In the genomic region with DNA sequence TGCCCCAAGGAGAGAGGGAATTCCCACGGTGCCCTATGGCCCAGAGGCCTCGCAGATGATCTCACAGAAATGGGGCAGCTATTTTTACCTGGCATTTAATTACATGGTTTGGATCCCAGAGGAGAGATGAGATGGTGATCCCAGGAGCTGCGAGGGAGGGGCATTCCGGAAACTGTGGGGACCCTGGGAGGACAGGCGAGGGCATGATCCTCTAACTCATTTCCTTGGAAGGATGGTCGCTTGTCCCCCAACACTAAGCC, we compare ENCODE assay signal across 20 cellular contexts.
"Had no signal": no experiment of that assay in that cellular context is flagged by ENCODE, and none has a peak within 500 bp of the region (broad histone marks: within the 10 kb centered on the region; RNA-seq: fewer than 3 reads in every experiment).

No MANE protein-coding gene starts in this region.

- H3K27me3 ChIP-seq: body of pancreas, thyroid gland had no signal

- H3K4me3 ChIP-seq: body of pancreas, left lung, lower lobe of right lung, stomach, thyroid gland had no signal

- H3K27ac ChIP-seq: body of pancreas, left lung, lower lobe of right lung, stomach, thyroid gland had no signal

- ATAC-seq: activated CD4-positive, alpha-beta T cell treated with anti-CD3 and anti-CD28 coated beads for 36 hours; activated naive CD4-positive, alpha-beta T cell treated with anti-CD3 and anti-CD28 coated beads, Interleukin-2, amount 50 U/mL, for 72 hours; activated T-cell treated with anti-CD3 and anti-CD28 coated beads, Interleukin-2, amount 50 U/mL, for 72 hours; body of pancreas; natural killer cell treated with Interleukin-12 subunit alpha and Interleukin-12 subunit beta and Interleukin-15 and Interleukin-18, amount 100 ng/mL, for 72 hours; sciatic nerve; stimulated activated effector memory CD8-positive, alpha-beta T cell treated with anti-CD3 and anti-CD28 coated beads, Interleukin-12 subunit alpha, Interleukin-12 subunit beta, amount 100 ng/mL, for 72 hours had no signal

- H3K36me3 Mint-ChIP-seq: activated naive CD4-positive, alpha-beta T cell treated with anti-CD3 and anti-CD28 coated beads, Interleukin-2, amount 50 U/mL, for 72 hours; natural killer cell treated with Interleukin-12 subunit alpha and Interleukin-12 subunit beta and Interleukin-15 and Interleukin-18, amount 100 ng/mL, for 72 hours had no signal

- H3K4me1 ChIP-seq: lower lobe of right lung, thyroid gland had no signal

- DNase-seq: activated CD4-positive, alpha-beta T cell treated with anti-CD3 and anti-CD28 coated beads for 36 hours; activated CD4-positive, alpha-beta T cell treated with anti-CD3 and anti-CD28 coated beads, Interleukin-2, amount 50 U/mL, for 4 hours; activated CD4-positive, CD25-positive, alpha-beta regulatory T cell; activated naive CD4-positive, alpha-beta T cell; activated T-cell treated with anti-CD3 and anti-CD28 coated beads for 4 hours; activated T-cell treated with anti-CD3 and anti-CD28 coated beads, Interleukin-2, amount 50 U/mL, for 72 hours; body of pancreas; effector CD8-positive, alpha-beta T cell; glutamatergic neuron; left lung; lower lobe of right lung; small intestine; stimulated activated CD4-positive, alpha-beta T cell treated with anti-CD3 and anti-CD28 coated beads, Interleukin-4, amount 100 ng/mL, for 24 hours; stomach had no signal

- H3K9me3 Mint-ChIP-seq: activated naive CD4-positive, alpha-beta T cell treated with anti-CD3 and anti-CD28 coated beads, Interleukin-2, amount 50 U/mL, for 72 hours; activated T-cell treated with anti-CD3 and anti-CD28 coated beads, Interleukin-2, amount 50 U/mL, for 72 hours; natural killer cell treated with Interleukin-12 subunit alpha and Interleukin-12 subunit beta and Interleukin-15 and Interleukin-18, amount 100 ng/mL, for 72 hours; stimulated activated effector memory CD8-positive, alpha-beta T cell treated with anti-CD3 and anti-CD28 coated beads, Interleukin-12 subunit alpha, Interleukin-12 subunit beta, amount 100 ng/mL, for 72 hours; T-helper 2 cell treated with Interferon-gamma antibody and Interleukin-4, amounts not matched to agents 5 μg/mL and 100 μg/mL, for 36 hours had no signal

- H3K27ac Mint-ChIP-seq: activated CD4-positive, alpha-beta T cell treated with anti-CD3 and anti-CD28 coated beads for 36 hours; activated T-cell treated with anti-CD3 and anti-CD28 coated beads, Interleukin-2, amount 50 U/mL, for 72 hours; natural killer cell treated with Interleukin-12 subunit alpha and Interleukin-12 subunit beta and Interleukin-15 and Interleukin-18, amount 100 ng/mL, for 72 hours; stimulated activated effector memory CD8-positive, alpha-beta T cell treated with anti-CD3 and anti-CD28 coated beads, Interleukin-12 subunit alpha, Interleukin-12 subunit beta, amount 100 ng/mL, for 72 hours; T-helper 2 cell treated with Interferon-gamma antibody and Interleukin-4, amounts not matched to agents 5 μg/mL and 100 μg/mL, for 36 hours had no signal

- H3K36me3 ChIP-seq: left lung, lower lobe of right lung, stomach, thyroid gland had no signal

- H3K9me3 ChIP-seq: body of pancreas, left lung, lower lobe of right lung, stomach, thyroid gland had no signal

- H3K4me3 Mint-ChIP-seq: activated CD4-positive, alpha-beta T cell treated with anti-CD3 and anti-CD28 coated beads for 36 hours; activated T-cell treated with anti-CD3 and anti-CD28 coated beads, Interleukin-2, amount 50 U/mL, for 72 hours; natural killer cell treated with Interleukin-12 subunit alpha and Interleukin-12 subunit beta and Interleukin-15 and Interleukin-18, amount 100 ng/mL, for 72 hours; stimulated activated effector memory CD8-positive, alpha-beta T cell treated with anti-CD3 and anti-CD28 coated beads, Interleukin-12 subunit alpha, Interleukin-12 subunit beta, amount 100 ng/mL, for 72 hours; T-helper 2 cell treated with Interferon-gamma antibody and Interleukin-4, amounts not matched to agents 5 μg/mL and 100 μg/mL, for 36 hours had no signal
